In the genomic region with DNA sequence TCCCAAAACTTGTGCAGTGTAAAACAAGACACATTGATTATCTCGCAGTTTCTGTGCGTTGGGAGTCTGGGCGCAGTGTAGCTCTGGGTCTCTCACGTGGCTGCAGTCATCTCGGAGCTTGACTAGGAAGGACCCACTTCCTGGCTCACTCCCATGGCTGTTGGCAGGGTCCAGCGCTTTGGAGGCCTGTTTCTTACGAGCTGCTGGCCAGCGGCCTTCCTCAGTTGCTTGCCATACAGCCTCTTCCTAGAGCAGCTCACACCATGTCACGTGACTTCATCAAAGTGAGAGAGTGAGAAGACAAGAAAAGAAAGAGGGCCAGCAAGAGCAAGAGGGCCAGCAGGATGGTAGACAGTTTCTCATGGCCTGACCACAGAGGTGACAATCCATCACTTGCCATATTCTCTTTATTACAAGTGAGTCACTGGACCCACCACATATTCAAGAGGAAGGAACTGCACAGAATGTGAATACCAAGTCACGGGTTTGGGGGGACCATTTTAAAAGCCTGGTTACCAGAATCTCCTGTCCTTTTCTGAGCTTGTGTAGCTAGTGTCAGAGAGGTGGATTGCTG, we compare ENCODE assay signal across 20 cellular contexts.
"Had no signal": no experiment of that assay in that cellular context is flagged by ENCODE, and none has a peak within 500 bp of the region (broad histone marks: within the 10 kb centered on the region; RNA-seq: fewer than 3 reads in every experiment).

No MANE protein-coding gene starts in this region.

- FAIRE-seq: endometrium had no signal

- ATAC-seq: lower lobe of right lung; naive thymus-derived CD4-positive, alpha-beta T cell had no signal

- H3K27ac ChIP-seq: ascending aorta, brain microvascular endothelial cell, heart left ventricle, lower lobe of right lung, right atrium auricular region, vagina had no signal

- H3K4me3 ChIP-seq: ascending aorta, heart left ventricle, lower lobe of right lung, prostate gland, right atrium auricular region, vagina had no signal

- H3K27me3 ChIP-seq: ascending aorta, brain microvascular endothelial cell, heart left ventricle, right atrium auricular region, vagina had no signal

- DNase-seq: activated CD4-positive, alpha-beta memory T cell treated with anti-CD3 and anti-CD28 coated beads, Interleukin-2, amount 10 ng/mL, durations not matched to agents 7 days and 5 days; activated CD4-positive, alpha-beta T cell treated with anti-CD3 and anti-CD28 coated beads for 48 hours; activated CD4-positive, CD25-positive, alpha-beta regulatory T cell; activated naive CD4-positive, alpha-beta T cell treated with Interleukin-2 at 50 U/mL for 16 hours; activated T-cell treated with anti-CD3 and anti-CD28 coated beads, Interleukin-2, amount 50 U/mL, for 1 hour; brain microvascular endothelial cell; effector CD4-positive, alpha-beta T cell; islet precursor cell; lower lobe of right lung; naive thymus-derived CD4-positive, alpha-beta T cell; stimulated activated CD4-positive, alpha-beta T cell treated with anti-CD3 and anti-CD28 coated beads, Interleukin-4, amount 100 ng/mL, for 24 hours had no signal

- H3K4me3 Mint-ChIP-seq: activated CD4-positive, alpha-beta memory T cell treated with anti-CD3 and anti-CD28 coated beads, Interleukin-2, amount 10 ng/mL, durations not matched to agents 7 days and 5 days; dendritic cell treated with granulocyte-macrophage colony-stimulating factor and Interleukin-4, amounts not matched to agents 40 ng/mL and 50 ng/mL, for 4 days; naive thymus-derived CD4-positive, alpha-beta T cell; T-helper 1 cell treated with Interleukin-12 subunit alpha and Interleukin-12 subunit beta and Interleukin-4 antibody, amounts not matched to agents 30 μg/mL and 1 μg/mL, for 36 hours; type B pancreatic cell had no signal

- H3K9me3 ChIP-seq: ascending aorta, lower lobe of right lung, prostate gland, right atrium auricular region, vagina had no signal

- H3K27ac Mint-ChIP-seq: activated CD4-positive, alpha-beta memory T cell treated with anti-CD3 and anti-CD28 coated beads, Interleukin-2, amount 10 ng/mL, durations not matched to agents 7 days and 5 days; dendritic cell treated with granulocyte-macrophage colony-stimulating factor and Interleukin-4, amounts not matched to agents 40 ng/mL and 50 ng/mL, for 4 days; T-helper 1 cell treated with Interleukin-12 subunit alpha and Interleukin-12 subunit beta and Interleukin-4 antibody, amounts not matched to agents 30 μg/mL and 1 μg/mL, for 36 hours; type B pancreatic cell had no signal

- H3K27me3 Mint-ChIP-seq: activated CD4-positive, alpha-beta memory T cell treated with anti-CD3 and anti-CD28 coated beads, Interleukin-2, amount 10 ng/mL, durations not matched to agents 7 days and 5 days; dendritic cell treated with granulocyte-macrophage colony-stimulating factor and Interleukin-4, amounts not matched to agents 40 ng/mL and 50 ng/mL, for 4 days; naive thymus-derived CD4-positive, alpha-beta T cell; type B pancreatic cell had no signal

- H3K4me1 ChIP-seq: ascending aorta, lower lobe of right lung, prostate gland, right atrium auricular region, vagina had no signal

- H3K36me3 ChIP-seq: prostate gland had no signal

- H3K9me3 Mint-ChIP-seq: dendritic cell treated with granulocyte-macrophage colony-stimulating factor and Interleukin-4, amounts not matched to agents 40 ng/mL and 50 ng/mL, for 4 days; type B pancreatic cell had no signal
